8 cellular contexts compared by ENCODE assay signal in the genomic region with DNA sequence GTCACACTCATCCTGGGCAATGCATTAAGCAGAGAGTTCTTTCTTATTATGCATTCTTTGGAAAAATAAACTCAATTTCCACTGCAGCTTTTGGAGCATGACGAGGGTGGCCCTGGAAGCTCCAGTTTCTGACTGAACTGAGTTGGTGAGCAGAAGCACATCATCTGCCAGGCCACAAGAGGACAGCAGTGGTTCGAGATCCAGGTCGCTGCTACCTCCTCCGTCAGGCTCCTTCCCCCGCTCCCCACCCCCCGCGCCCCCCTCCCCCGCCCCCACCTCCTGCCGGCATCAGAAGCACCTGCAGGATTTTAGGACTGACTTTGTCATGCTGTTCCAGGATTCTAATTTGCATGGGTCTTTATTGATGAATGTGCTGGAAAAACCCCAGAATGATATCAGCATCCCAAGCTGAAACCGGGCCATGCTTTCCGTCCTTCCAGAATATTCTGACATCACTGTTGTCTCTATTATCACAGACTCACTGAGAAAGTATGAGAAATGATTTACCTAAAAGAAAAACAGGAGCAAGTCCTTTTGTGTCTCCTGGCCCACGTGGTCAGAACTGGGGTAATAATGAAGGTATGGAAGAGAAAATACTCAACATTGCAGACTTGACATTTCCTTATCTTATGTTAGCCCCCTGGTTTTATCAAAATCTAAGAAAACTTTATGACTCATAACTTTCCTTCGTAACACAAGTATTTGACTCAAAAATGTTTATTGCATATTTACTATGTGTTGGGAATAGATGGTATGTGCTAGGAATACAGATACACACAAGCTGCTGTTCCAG.
DNase-seq lines count a peak whose midpoint lies in the region; ATAC-seq and TF ChIP-seq lines count a peak whose summit lies in the region.

No MANE protein-coding gene starts in this region.

- ATAC-seq in GM18511 (IDR thresholded peaks at IDR 0.05; ENCODE audit: unreplicated experiment) (no peak), HG03378 (IDR thresholded peaks at IDR 0.05; ENCODE audit: unreplicated experiment) (no peak)
- no peak for ATAC-seq in activated naive CD8-positive, alpha-beta T cell treated with anti-CD3 and anti-CD28 coated beads, Interleukin-2, amount 50 U/mL, for 24 hours

- no peak overlapping the region for H3K4me3 ChIP-seq in choroid plexus epithelial cell (ENCODE audit: low read depth, low read length)

- peaks cover 28% of the 10 kb centered on the region for H3K9me3 Mint-ChIP-seq in nephron progenitor cell
- H3K9me3 Mint-ChIP-seq in activated naive CD8-positive, alpha-beta T cell treated with anti-CD3 and anti-CD28 coated beads, Interleukin-2, amount 50 U/mL, for 24 hours, result peaks cover 7% of the 10 kb centered on the region

- H3K4me1 Mint-ChIP-seq in nephron progenitor cell, result peaks cover 4% of the 10 kb centered on the region
- H3K4me1 Mint-ChIP-seq in activated naive CD8-positive, alpha-beta T cell treated with anti-CD3 and anti-CD28 coated beads, Interleukin-2, amount 50 U/mL, for 24 hours, result no peaks in the 10 kb centered on the region

- H3K36me3 Mint-ChIP-seq in nephron progenitor cell (ENCODE audit: low read depth), result peaks cover 7% of the 10 kb centered on the region
- no peaks in the 10 kb centered on the region for H3K36me3 Mint-ChIP-seq in activated naive CD8-positive, alpha-beta T cell treated with anti-CD3 and anti-CD28 coated beads, Interleukin-2, amount 50 U/mL, for 24 hours (ENCODE audit: low read depth)

- peaks cover 39% of the 10 kb centered on the region for H3K27me3 Mint-ChIP-seq in nephron progenitor cell (ENCODE audit: low read depth, poor library complexity)
- H3K27me3 Mint-ChIP-seq in activated naive CD8-positive, alpha-beta T cell treated with anti-CD3 and anti-CD28 coated beads, Interleukin-2, amount 50 U/mL, for 24 hours, result peaks cover 6% of the 10 kb centered on the region

- H3K27ac Mint-ChIP-seq in nephron progenitor cell, result no peak overlapping the region
- no peak overlapping the region for H3K27ac Mint-ChIP-seq in activated naive CD8-positive, alpha-beta T cell treated with anti-CD3 and anti-CD28 coated beads, Interleukin-2, amount 50 U/mL, for 24 hours

- H3K4me3 Mint-ChIP-seq in nephron progenitor cell, result no peak overlapping the region
- no peak overlapping the region for H3K4me3 Mint-ChIP-seq in activated naive CD8-positive, alpha-beta T cell treated with anti-CD3 and anti-CD28 coated beads, Interleukin-2, amount 50 U/mL, for 24 hours

- DNase-seq in Daoy (ENCODE audit: low read depth) (peak; percentile 68), choroid plexus epithelial cell (ENCODE audit: low read depth) (peak; percentile 82), nephron progenitor cell (peak; percentile 16)
- DNase-seq in activated CD4-positive, alpha-beta T cell treated with anti-CD3 and anti-CD28 coated beads for 4 hours, result no peak
- no peak for DNase-seq in activated naive CD8-positive, alpha-beta T cell treated with anti-CD3 and anti-CD28 coated beads, Interleukin-2, amount 50 U/mL, for 24 hours

- TF ChIP-seq CTCF in LNCAP (IDR thresholded peaks at IDR 0.05), result peak; percentile 64
- TF ChIP-seq CTCF in choroid plexus epithelial cell (conservative IDR thresholded peaks at IDR 0.05; ENCODE audit: low read depth, low read length), result peak; percentile 84
- peak; percentile 30 for TF ChIP-seq CTCF in nephron progenitor cell (IDR thresholded peaks at IDR 0.05)

Comparison
In these comparisons a context has a peak if more than half of its experiments do, and no peak if none do; other contexts are left out.
1. DNase-seq: peak in Daoy (single experiment), choroid plexus epithelial cell (single experiment) and nephron progenitor cell (single experiment); none in activated CD4-positive, alpha-beta T cell treated with anti-CD3 and anti-CD28 coated beads for 4 hours (0 of 2) and activated naive CD8-positive, alpha-beta T cell treated with anti-CD3 and anti-CD28 coated beads, Interleukin-2, amount 50 U/mL, for 24 hours (single experiment).
2. CTCF ChIP-seq: peak in every context shown above with its lines; median percentile 84 in choroid plexus epithelial cell; 64 in LNCAP; 30 in nephron progenitor cell.